Comparison of ENCODE assay signal across 23 cellular contexts in genomic region chr4:100721490-100721889, GRCh38.
"Had no signal": no experiment of that assay in that cellular context is flagged by ENCODE, and none has a peak within 500 bp of the region (broad histone marks: within the 10 kb centered on the region; RNA-seq: fewer than 3 reads in every experiment).

No MANE protein-coding gene starts in this region.

- H3K36me3 Mint-ChIP-seq: activated naive CD8-positive, alpha-beta T cell treated with anti-CD3 and anti-CD28 coated beads, Interleukin-2, amount 10 ng/mL, durations not matched to agents 7 days and 5 days had no signal

- H3K4me3 ChIP-seq: adrenal gland, colonic mucosa, K562, Peyer's patch, SJCRH30 had no signal

- H3K27ac Mint-ChIP-seq: activated CD8-positive, alpha-beta T cell treated with anti-CD3 and anti-CD28 coated beads, Interleukin-2, amount 10 ng/mL, durations not matched to agents 7 days and 5 days; activated naive CD8-positive, alpha-beta T cell treated with anti-CD3 and anti-CD28 coated beads, Interleukin-2, amount 10 ng/mL, durations not matched to agents 7 days and 5 days; T-helper 1 cell treated with Interleukin-12 subunit alpha and Interleukin-12 subunit beta and Interleukin-4 antibody, amounts not matched to agents 30 μg/mL and 1 μg/mL, for 36 hours had no signal

- H3K27me3 Mint-ChIP-seq: activated naive CD8-positive, alpha-beta T cell treated with anti-CD3 and anti-CD28 coated beads, Interleukin-2, amount 10 ng/mL, durations not matched to agents 7 days and 5 days had no signal

- H3K36me3 ChIP-seq: adrenal gland, colonic mucosa, Peyer's patch, SJCRH30 had no signal

- H3K4me3 Mint-ChIP-seq: activated CD8-positive, alpha-beta T cell treated with anti-CD3 and anti-CD28 coated beads, Interleukin-2, amount 10 ng/mL, durations not matched to agents 7 days and 5 days; activated naive CD8-positive, alpha-beta T cell treated with anti-CD3 and anti-CD28 coated beads, Interleukin-2, amount 10 ng/mL, durations not matched to agents 7 days and 5 days; T-helper 1 cell treated with Interleukin-12 subunit alpha and Interleukin-12 subunit beta and Interleukin-4 antibody, amounts not matched to agents 30 μg/mL and 1 μg/mL, for 36 hours had no signal

- H3K9me3 ChIP-seq: colonic mucosa, Peyer's patch, SJCRH30 had no signal

- H3K27me3 ChIP-seq: adrenal gland, colonic mucosa, Peyer's patch, SJCRH30 had no signal

- H3K4me1 Mint-ChIP-seq: activated naive CD8-positive, alpha-beta T cell treated with anti-CD3 and anti-CD28 coated beads, Interleukin-2, amount 10 ng/mL, durations not matched to agents 7 days and 5 days had no signal

- H3K9me3 Mint-ChIP-seq: T-helper 1 cell treated with Interleukin-12 subunit alpha and Interleukin-12 subunit beta and Interleukin-4 antibody, amounts not matched to agents 30 μg/mL and 1 μg/mL, for 36 hours had no signal

- H3K4me1 ChIP-seq: colonic mucosa, Peyer's patch, SJCRH30 had no signal

- DNase-seq: activated CD4-positive, alpha-beta T cell treated with anti-CD3 and anti-CD28 coated beads for 48 hours; activated CD4-positive, alpha-beta T cell treated with anti-CD3 and anti-CD28 coated beads, Interleukin-2, amount 50 U/mL, for 4 hours; activated CD4-positive, CD25-positive, alpha-beta regulatory T cell treated with anti-CD3 and anti-CD28 coated beads, Interleukin-2, amount 50 U/mL, for 72 hours; activated CD8-positive, alpha-beta memory T cell treated with anti-CD3 and anti-CD28 coated beads, Interleukin-2, amount 50 U/mL, for 48 hours; activated CD8-positive, alpha-beta T cell treated with anti-CD3 and anti-CD28 coated beads, Interleukin-2, amount 10 ng/mL, durations not matched to agents 7 days and 5 days; activated naive CD4-positive, alpha-beta T cell treated with anti-CD3 and anti-CD28 coated beads, Interleukin-2, amount 50 U/mL, for 16 hours; activated naive CD8-positive, alpha-beta T cell treated with anti-CD3 and anti-CD28 coated beads, Interleukin-2, amount 10 ng/mL, durations not matched to agents 7 days and 5 days; activated T-cell treated with anti-CD3 and anti-CD28 coated beads, Interleukin-2, amount 50 U/mL, for 1 hour; adrenal gland; anterior cingulate cortex; colonic mucosa; Karpas-422; NCI-H1048; NCI-H1930; NCI-H2107; NCI-H524; NCI-H774; Peyer's patch; Right ventricle myocardium superior; SJCRH30 had no signal

- H3K27ac ChIP-seq: colonic mucosa, Peyer's patch, RWPE1, SJCRH30 had no signal
